ENCODE assay signal across 25 cellular contexts in the genomic region with DNA sequence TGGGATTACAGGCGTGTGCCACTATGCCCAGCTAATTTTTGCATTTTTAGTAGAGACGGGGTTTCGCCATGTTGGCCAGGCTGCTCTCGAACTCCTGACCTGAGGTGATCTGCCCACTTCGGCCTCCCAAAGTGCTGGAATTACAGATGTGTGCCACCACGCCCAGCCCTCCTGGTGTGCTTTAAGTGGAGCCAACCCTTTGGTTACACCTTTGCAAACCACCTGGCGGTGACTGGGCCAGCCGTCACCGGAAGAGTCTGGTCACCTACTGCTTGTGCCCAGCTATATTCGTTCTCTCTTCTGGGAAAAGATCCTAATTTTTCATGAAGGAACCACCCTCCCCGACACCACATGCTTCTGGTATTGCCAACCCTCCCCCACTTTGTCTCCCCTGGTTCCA. TPM values are rescaled to one million over a fixed set of nuclear protein-coding genes. Genes with fewer than 3 reads are reported as not detected.
DNase-seq lines count a peak whose midpoint lies in the region; ATAC-seq, FAIRE-seq and TF ChIP-seq lines count a peak whose summit lies in the region.
"Had no signal": no experiment of that assay in that cellular context is flagged by ENCODE, and none has a peak within 500 bp of the region (broad histone marks: within the 10 kb centered on the region; RNA-seq: fewer than 3 reads in every experiment).

No MANE protein-coding gene starts in this region.

- H3K36me3 ChIP-seq in heart right ventricle, result no peaks in the 10 kb centered on the region
- H3K36me3 ChIP-seq in kidney (ENCODE audit: control insufficient read depth in 1 of 2, insufficient read depth in 2 of 2, low read length in 2 of 2), result no peaks in the 10 kb centered on the region
- H3K36me3 ChIP-seq in spleen, result no peaks in the 10 kb centered on the region
- H3K36me3 ChIP-seq: BE2C; BLaER1 treated with 17β-estradiol and CSF1 and Interleukin-3, amounts not matched to agents 10 nM and 100 nM had no signal

- FAIRE-seq in kidney (lab: Jason Lieb, UNC), result no peak
- FAIRE-seq: A204.1, D721Med, GM12878, GM19239 had no signal

- no peaks in the 10 kb centered on the region for H3K36me3 Mint-ChIP-seq in stimulated activated memory B cell treated with anti-CD40 and anti-IgM and Interleukin-4, amounts not matched to agents 10 μg/mL and 1 μg/mL and 100 μg/mL, for 72 hours
- H3K36me3 Mint-ChIP-seq: CD14-positive monocyte; CD8-positive, alpha-beta memory T cell had no signal

- H3K27ac ChIP-seq in heart right ventricle (no peak overlapping the region), kidney (ENCODE audit: low read depth in 2 of 2, low read length in 2 of 2) (no peak overlapping the region), spleen (no peak overlapping the region)
- H3K27ac ChIP-seq: 22Rv1; BLaER1 treated with 17β-estradiol and CSF1 and Interleukin-3, amounts not matched to agents 10 nM and 100 nM; GM23248 had no signal

- peaks cover 0 to 10% (median 5%) of the 10 kb centered on the region in 9 donors for H3K4me1 ChIP-seq in heart right ventricle
- peaks cover 4% of the 10 kb centered on the region in 2 donors for H3K4me1 ChIP-seq in kidney (ENCODE audit: control insufficient read depth in 1 of 2, insufficient read depth in 1 of 2, low read depth in 1 of 2, low read length in 2 of 2)
- no peaks in the 10 kb centered on the region for H3K4me1 ChIP-seq in spleen
- H3K4me1 ChIP-seq: BE2C had no signal

- TF ChIP-seq POLR2A in spleen (IDR thresholded peaks at IDR 0.05), result no peak

- H3K4me3 ChIP-seq in heart right ventricle, result no peak overlapping the region
- H3K4me3 ChIP-seq in kidney (ENCODE audit: low read length in 2 of 2), result no peak overlapping the region
- H3K4me3 ChIP-seq in spleen, result no peak overlapping the region
- H3K4me3 ChIP-seq: BLaER1 treated with 17β-estradiol and CSF1 and Interleukin-3, amounts not matched to agents 10 nM and 100 nM; GM12878; GM23248 had no signal

- peaks cover 0 to 9% (median 0%) of the 10 kb centered on the region in 7 donors for H3K27me3 ChIP-seq in heart right ventricle
- H3K27me3 ChIP-seq in spleen (replicated peaks in 1 of 7), result peaks cover 0 to 20% (median 0%) of the 10 kb centered on the region in 7 donors
- H3K27me3 ChIP-seq: BLaER1 treated with 17β-estradiol and CSF1 and Interleukin-3, amounts not matched to agents 10 nM and 100 nM had no signal

- peaks cover 54% of the 10 kb centered on the region for H3K27me3 Mint-ChIP-seq in stimulated activated memory B cell treated with anti-CD40 and anti-IgM and Interleukin-4, amounts not matched to agents 10 μg/mL and 1 μg/mL and 100 μg/mL, for 72 hours

- TF ChIP-seq CTCF in heart right ventricle (IDR thresholded peaks at IDR 0.05), result no peak
- TF ChIP-seq CTCF in kidney (IDR thresholded peaks at IDR 0.05; ENCODE audit: borderline replicate concordance, extremely low read depth, insufficient read depth), result no peak
- TF ChIP-seq CTCF in spleen (IDR thresholded peaks at IDR 0.05 in 8 of 11, conservative IDR thresholded peaks at IDR 0.05 in 3 of 11), result no peak

- DNase-seq in cardiac septum (ENCODE audit: low spot score) (peak; percentile 35), heart right ventricle (no peak), kidney (peak; percentile 25), spleen (peak; percentile 24), NCI-H1930 (lab: John Stamatoyannopoulos, UW) (no peak)
- DNase-seq: AML-193; BE2C; CD4-positive, alpha-beta T cell; CD8-positive, alpha-beta memory T cell; DMS 273 treated with DMSO at 0.1 percent for 48 hours; DMS79; EL; GDM1; GM23248; H9 had no signal

- ATAC-seq in heart right ventricle, result no peak
- ATAC-seq in stimulated activated memory B cell treated with anti-CD40 and anti-IgM and Interleukin-4, amounts not matched to agents 10 μg/mL and 1 μg/mL and 100 μg/mL, for 72 hours, result no peak
- no peak for ATAC-seq in GM21825 (IDR thresholded peaks at IDR 0.05; ENCODE audit: unreplicated experiment)
- ATAC-seq: GM12878, HCT116 had no signal

- H3K9me3 Mint-ChIP-seq in stimulated activated memory B cell treated with anti-CD40 and anti-IgM and Interleukin-4, amounts not matched to agents 10 μg/mL and 1 μg/mL and 100 μg/mL, for 72 hours, result no peaks in the 10 kb centered on the region
- H3K9me3 Mint-ChIP-seq: CD4-positive, alpha-beta T cell; CD8-positive, alpha-beta memory T cell; H9 had no signal

- H3K9me3 ChIP-seq in heart right ventricle (no peaks in the 10 kb centered on the region), kidney (ENCODE audit: control insufficient read depth in 1 of 2, low read length in 2 of 2) (no peaks in the 10 kb centered on the region), spleen (no peaks in the 10 kb centered on the region)
- H3K9me3 ChIP-seq: BE2C; BLaER1 treated with 17β-estradiol and CSF1 and Interleukin-3, amounts not matched to agents 10 nM and 100 nM had no signal

- no peak overlapping the region for H3K27ac Mint-ChIP-seq in stimulated activated memory B cell treated with anti-CD40 and anti-IgM and Interleukin-4, amounts not matched to agents 10 μg/mL and 1 μg/mL and 100 μg/mL, for 72 hours
- H3K27ac Mint-ChIP-seq: CD4-positive, alpha-beta T cell; CD8-positive, alpha-beta memory T cell had no signal

- intact Hi-C loops in cardiac septum (cut with DNase I) (loop anchor here (5.0 kb wide), 1 partner anchor 317 kb away; no protein-coding TSS in a partner anchor), heart right ventricle (cut with DNase I) (loop anchor here in 5 of 10 donors (5.0 to 10.0 kb wide), 4 partner anchors 90 to 277 kb away; no protein-coding TSS in a partner anchor), kidney (cut with DNase I) (loop anchor here (5.0 kb wide), 1 partner anchor 277 kb away; no protein-coding TSS in a partner anchor), spleen (cut with DNase I; ENCODE audit: low total_unique reads) (loop anchor here (5.0 kb wide), 1 partner anchor 272 kb away; no protein-coding TSS in a partner anchor)

- 89 to 92% methylated on average over 11 of the region's 11 CpGs for WGBS in heart right ventricle, 2 donors
- WGBS in spleen, 5 donors, result 84 to 95% (median 92%) methylated on average over 11 of the region's 11 CpGs

- no peak overlapping the region for H3K9ac ChIP-seq in kidney (ENCODE audit: low read length in 2 of 2)
- H3K9ac ChIP-seq: BLaER1 treated with 17β-estradiol and CSF1 and Interleukin-3, amounts not matched to agents 10 nM and 100 nM; GM23248 had no signal

- no peak overlapping the region for H3K4me3 Mint-ChIP-seq in stimulated activated memory B cell treated with anti-CD40 and anti-IgM and Interleukin-4, amounts not matched to agents 10 μg/mL and 1 μg/mL and 100 μg/mL, for 72 hours
- H3K4me3 Mint-ChIP-seq: CD4-positive, alpha-beta T cell; CD8-positive, alpha-beta memory T cell; H9 had no signal

- peaks cover 3% of the 10 kb centered on the region for H3K4me1 Mint-ChIP-seq in stimulated activated memory B cell treated with anti-CD40 and anti-IgM and Interleukin-4, amounts not matched to agents 10 μg/mL and 1 μg/mL and 100 μg/mL, for 72 hours
- H3K4me1 Mint-ChIP-seq: CD14-positive monocyte; CD8-positive, alpha-beta memory T cell had no signal

RNA-seq across cellular contexts. Expression of gene COL23A1, which starts 35.9 kb away (rescaled TPM):
- total RNA-seq in cardiac septum, result 16.5 TPM
- 10 to 100 TPM in 9 of 10 donors, 1 to 10 TPM in 1; 9.8 to 29.0 (median 18.8) TPM for total RNA-seq in heart right ventricle
- 1 to 10 TPM; 8.9 to 9.6 TPM for polyA plus RNA-seq in heart right ventricle
- 8.7 TPM for total RNA-seq in kidney
- 4.1 TPM for polyA plus RNA-seq in kidney (ENCODE audit: insufficient read depth, low read depth, low replicate concordance)
- total RNA-seq in spleen, result 1 to 10 TPM in 5 of 7 donors, under 1 TPM in 2; 0.63 to 3.8 (median 1.2) TPM
- 1 to 10 TPM; 1.7 to 3.1 (median 2.2) TPM for polyA plus RNA-seq in spleen
- total RNA-seq: CD4-positive, alpha-beta T cell; GM23248 had no signal
- polyA plus RNA-seq: CD8-positive, alpha-beta memory T cell; GM23248 had no signal

Comparison
In these comparisons a context has a peak if more than half of its experiments do, and no peak if none do; other contexts are left out.
1. DNase-seq: peak in cardiac septum (single experiment), kidney (single experiment) and spleen (single experiment); none in heart right ventricle (0 of 2) and NCI-H1930 (0 of 2).